In the genomic region with DNA sequence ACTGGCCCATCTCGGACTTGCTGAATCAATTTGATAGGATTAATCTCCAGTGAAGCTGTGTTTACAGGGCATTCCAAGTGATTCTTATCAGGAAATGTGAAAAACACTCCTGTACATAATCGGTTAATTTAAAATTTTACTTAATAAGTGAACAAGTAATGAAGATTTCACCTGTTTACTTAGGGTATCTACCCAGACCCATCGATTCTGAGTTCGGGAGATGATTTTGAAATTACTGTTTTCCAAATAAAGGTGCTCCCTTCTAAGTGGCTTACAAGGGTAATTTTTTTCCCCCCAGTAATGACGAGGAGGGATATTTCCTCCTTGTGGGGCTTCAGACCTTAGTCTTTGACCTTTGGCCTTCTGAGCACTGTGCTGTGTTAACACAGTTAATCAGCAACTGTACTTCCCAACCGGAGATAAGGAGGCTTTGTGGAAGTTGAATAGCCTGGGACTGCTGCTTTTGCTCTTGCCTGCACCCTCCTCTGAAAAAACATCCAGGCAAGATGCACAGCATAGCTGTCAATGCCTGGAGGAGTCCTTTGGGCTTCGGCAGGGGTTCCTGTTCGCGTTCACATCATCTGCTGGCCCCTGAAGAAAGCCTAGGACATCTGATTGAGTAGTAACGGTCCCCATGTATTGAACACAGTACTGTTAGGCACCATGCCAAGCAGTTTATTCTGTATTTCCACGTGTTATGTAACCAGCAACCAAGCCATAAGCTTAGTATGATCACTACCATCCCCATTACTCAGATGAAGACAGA, we compare ENCODE assay signal across 1 cellular context.
A peak's percentile ranks its signal among the peaks of the same experiment; 100 is the strongest.
TF ChIP-seq lines count a peak whose summit lies in the region.

No MANE protein-coding gene starts in this region.

TF ChIP-seq in HepG2, 621 proteins besides CTCF, POLR2A, EP300 and RAD21 (continued from another document and continues in another):
- TF ChIP-seq, protein P1, sequence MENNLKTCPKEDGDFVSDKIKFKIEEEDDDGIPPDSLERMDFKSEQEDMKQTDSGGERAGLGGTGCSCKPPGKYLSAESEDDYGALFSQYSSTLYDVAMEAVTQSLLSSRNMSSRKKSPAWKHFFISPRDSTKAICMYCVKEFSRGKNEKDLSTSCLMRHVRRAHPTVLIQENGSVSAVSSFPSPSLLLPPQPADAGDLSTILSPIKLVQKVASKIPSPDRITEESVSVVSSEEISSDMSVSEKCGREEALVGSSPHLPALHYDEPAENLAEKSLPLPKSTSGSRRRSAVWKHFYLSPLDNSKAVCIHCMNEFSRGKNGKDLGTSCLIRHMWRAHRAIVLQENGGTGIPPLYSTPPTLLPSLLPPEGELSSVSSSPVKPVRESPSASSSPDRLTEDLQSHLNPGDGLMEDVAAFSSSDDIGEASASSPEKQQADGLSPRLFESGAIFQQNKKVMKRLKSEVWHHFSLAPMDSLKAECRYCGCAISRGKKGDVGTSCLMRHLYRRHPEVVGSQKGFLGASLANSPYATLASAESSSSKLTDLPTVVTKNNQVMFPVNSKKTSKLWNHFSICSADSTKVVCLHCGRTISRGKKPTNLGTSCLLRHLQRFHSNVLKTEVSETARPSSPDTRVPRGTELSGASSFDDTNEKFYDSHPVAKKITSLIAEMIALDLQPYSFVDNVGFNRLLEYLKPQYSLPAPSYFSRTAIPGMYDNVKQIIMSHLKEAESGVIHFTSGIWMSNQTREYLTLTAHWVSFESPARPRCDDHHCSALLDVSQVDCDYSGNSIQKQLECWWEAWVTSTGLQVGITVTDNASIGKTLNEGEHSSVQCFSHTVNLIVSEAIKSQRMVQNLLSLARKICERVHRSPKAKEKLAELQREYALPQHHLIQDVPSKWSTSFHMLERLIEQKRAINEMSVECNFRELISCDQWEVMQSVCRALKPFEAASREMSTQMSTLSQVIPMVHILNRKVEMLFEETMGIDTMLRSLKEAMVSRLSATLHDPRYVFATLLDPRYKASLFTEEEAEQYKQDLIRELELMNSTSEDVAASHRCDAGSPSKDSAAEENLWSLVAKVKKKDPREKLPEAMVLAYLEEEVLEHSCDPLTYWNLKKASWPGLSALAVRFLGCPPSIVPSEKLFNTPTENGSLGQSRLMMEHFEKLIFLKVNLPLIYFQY (CRISPR knock-in tag; IDR thresholded peaks at IDR 0.05; ENCODE audit: borderline replicate concordance): no peak
- TF ChIP-seq TAF15 (IDR thresholded peaks at IDR 0.05; ENCODE audit: low read depth, low read length, poor library complexity, severe bottlenecking) (no peak), FOXJ3 (CRISPR knock-in tag; IDR thresholded peaks at IDR 0.05; ENCODE audit: borderline replicate concordance) (peak; percentile 80; the same call in 1 of the 2 replicates), ZSCAN21 (CRISPR knock-in tag; IDR thresholded peaks at IDR 0.05; ENCODE audit: borderline replicate concordance) (peak; percentile 43), ISL2 (CRISPR knock-in tag; IDR thresholded peaks at IDR 0.05) (peak; percentile 78; the same call in 1 of the 2 replicates), KDM5A (IDR thresholded peaks at IDR 0.05; ENCODE audit: borderline replicate concordance, low read length) (peak; percentile 53; the same call in 1 of the 2 replicates), NONO (IDR thresholded peaks at IDR 0.05) (no peak), NONO (CRISPR knock-in tag; conservative IDR thresholded peaks at IDR 0.05) (peak; percentile 64), ZNF747 (CRISPR knock-in tag; IDR thresholded peaks at IDR 0.05; ENCODE audit: borderline replicate concordance) (0 out of 2 replicates have a peak, but pooled peaks have one; percentile 41), POLR2G (IDR thresholded peaks at IDR 0.05; ENCODE audit: low read depth, low read length) (peak; percentile 78), ZNF431 (CRISPR knock-in tag; IDR thresholded peaks at IDR 0.05; ENCODE audit: borderline replicate concordance, low read depth) (no peak), KDM1A (CRISPR knock-in tag; IDR thresholded peaks at IDR 0.05) (no peak), SMARCE1 (IDR thresholded peaks at IDR 0.05; ENCODE audit: borderline replicate concordance) (no peak), REXO4 (CRISPR knock-in tag; IDR thresholded peaks at IDR 0.05; ENCODE audit: borderline replicate concordance) (no peak), KLF15 (CRISPR knock-in tag; IDR thresholded peaks at IDR 0.05; ENCODE audit: borderline replicate concordance) (no peak), ZFP82 (CRISPR knock-in tag; IDR thresholded peaks at IDR 0.05; ENCODE audit: borderline replicate concordance) (no peak), SMC3 (IDR thresholded peaks at IDR 0.05; ENCODE audit: low read length) (no peak), ZNF160 (CRISPR knock-in tag; IDR thresholded peaks at IDR 0.05) (no peak), PHF8 (CRISPR knock-in tag; IDR thresholded peaks at IDR 0.05) (0 out of 2 replicates have a peak, but pooled peaks have one; percentile 15), ZFP62 (CRISPR knock-in tag; IDR thresholded peaks at IDR 0.05) (no peak), CEBPG (CRISPR knock-in tag; IDR thresholded peaks at IDR 0.05) (no peak), RFX5 (IDR thresholded peaks at IDR 0.05; ENCODE audit: low read depth, low read length) (no peak), ZFX (CRISPR knock-in tag; IDR thresholded peaks at IDR 0.05; ENCODE audit: low read depth) (peak; percentile 52), ZNF614 (CRISPR knock-in tag; IDR thresholded peaks at IDR 0.05; ENCODE audit: borderline replicate concordance) (peak; percentile 79; the same call in 1 of the 2 replicates), ZNF839 (CRISPR knock-in tag; IDR thresholded peaks at IDR 0.05; ENCODE audit: borderline replicate concordance) (no peak), ZNF549 (CRISPR knock-in tag; IDR thresholded peaks at IDR 0.05) (no peak)
- TF ChIP-seq, protein P2, sequence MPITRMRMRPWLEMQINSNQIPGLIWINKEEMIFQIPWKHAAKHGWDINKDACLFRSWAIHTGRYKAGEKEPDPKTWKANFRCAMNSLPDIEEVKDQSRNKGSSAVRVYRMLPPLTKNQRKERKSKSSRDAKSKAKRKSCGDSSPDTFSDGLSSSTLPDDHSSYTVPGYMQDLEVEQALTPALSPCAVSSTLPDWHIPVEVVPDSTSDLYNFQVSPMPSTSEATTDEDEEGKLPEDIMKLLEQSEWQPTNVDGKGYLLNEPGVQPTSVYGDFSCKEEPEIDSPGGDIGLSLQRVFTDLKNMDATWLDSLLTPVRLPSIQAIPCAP (CRISPR knock-in tag; IDR thresholded peaks at IDR 0.05; ENCODE audit: low read depth): no peak
- TF ChIP-seq, protein P3, sequence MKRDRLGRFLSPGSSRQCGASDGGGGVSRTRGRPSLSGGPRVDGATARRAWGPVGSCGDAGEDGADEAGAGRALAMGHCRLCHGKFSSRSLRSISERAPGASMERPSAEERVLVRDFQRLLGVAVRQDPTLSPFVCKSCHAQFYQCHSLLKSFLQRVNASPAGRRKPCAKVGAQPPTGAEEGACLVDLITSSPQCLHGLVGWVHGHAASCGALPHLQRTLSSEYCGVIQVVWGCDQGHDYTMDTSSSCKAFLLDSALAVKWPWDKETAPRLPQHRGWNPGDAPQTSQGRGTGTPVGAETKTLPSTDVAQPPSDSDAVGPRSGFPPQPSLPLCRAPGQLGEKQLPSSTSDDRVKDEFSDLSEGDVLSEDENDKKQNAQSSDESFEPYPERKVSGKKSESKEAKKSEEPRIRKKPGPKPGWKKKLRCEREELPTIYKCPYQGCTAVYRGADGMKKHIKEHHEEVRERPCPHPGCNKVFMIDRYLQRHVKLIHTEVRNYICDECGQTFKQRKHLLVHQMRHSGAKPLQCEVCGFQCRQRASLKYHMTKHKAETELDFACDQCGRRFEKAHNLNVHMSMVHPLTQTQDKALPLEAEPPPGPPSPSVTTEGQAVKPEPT (CRISPR knock-in tag; IDR thresholded peaks at IDR 0.05; ENCODE audit: low read depth): no peak
- TF ChIP-seq, protein P4, sequence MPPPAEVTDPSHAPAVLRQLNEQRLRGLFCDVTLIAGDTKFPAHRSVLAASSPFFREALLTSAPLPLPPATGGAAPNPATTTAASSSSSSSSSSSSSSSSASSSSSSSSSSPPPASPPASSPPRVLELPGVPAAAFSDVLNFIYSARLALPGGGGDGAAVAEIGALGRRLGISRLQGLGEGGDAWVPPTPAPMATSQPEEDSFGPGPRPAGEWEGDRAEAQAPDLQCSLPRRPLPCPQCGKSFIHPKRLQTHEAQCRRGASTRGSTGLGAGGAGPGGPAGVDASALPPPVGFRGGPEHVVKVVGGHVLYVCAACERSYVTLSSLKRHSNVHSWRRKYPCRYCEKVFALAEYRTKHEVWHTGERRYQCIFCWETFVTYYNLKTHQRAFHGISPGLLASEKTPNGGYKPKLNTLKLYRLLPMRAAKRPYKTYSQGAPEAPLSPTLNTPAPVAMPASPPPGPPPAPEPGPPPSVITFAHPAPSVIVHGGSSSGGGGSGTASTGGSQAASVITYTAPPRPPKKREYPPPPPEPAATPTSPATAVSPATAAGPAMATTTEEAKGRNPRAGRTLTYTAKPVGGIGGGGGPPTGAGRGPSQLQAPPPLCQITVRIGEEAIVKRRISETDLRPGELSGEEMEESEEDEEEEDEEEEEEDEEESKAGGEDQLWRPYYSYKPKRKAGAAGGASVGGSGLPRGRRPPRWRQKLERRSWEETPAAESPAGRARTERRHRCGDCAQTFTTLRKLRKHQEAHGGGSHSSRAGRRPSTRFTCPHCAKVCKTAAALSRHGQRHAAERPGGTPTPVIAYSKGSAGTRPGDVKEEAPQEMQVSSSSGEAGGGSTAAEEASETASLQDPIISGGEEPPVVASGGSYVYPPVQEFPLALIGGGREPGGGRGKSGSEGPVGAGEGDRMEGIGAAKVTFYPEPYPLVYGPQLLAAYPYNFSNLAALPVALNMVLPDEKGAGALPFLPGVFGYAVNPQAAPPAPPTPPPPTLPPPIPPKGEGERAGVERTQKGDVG (CRISPR knock-in tag; IDR thresholded peaks at IDR 0.05; ENCODE audit: borderline replicate concordance): no peak
- TF ChIP-seq, protein P5, sequence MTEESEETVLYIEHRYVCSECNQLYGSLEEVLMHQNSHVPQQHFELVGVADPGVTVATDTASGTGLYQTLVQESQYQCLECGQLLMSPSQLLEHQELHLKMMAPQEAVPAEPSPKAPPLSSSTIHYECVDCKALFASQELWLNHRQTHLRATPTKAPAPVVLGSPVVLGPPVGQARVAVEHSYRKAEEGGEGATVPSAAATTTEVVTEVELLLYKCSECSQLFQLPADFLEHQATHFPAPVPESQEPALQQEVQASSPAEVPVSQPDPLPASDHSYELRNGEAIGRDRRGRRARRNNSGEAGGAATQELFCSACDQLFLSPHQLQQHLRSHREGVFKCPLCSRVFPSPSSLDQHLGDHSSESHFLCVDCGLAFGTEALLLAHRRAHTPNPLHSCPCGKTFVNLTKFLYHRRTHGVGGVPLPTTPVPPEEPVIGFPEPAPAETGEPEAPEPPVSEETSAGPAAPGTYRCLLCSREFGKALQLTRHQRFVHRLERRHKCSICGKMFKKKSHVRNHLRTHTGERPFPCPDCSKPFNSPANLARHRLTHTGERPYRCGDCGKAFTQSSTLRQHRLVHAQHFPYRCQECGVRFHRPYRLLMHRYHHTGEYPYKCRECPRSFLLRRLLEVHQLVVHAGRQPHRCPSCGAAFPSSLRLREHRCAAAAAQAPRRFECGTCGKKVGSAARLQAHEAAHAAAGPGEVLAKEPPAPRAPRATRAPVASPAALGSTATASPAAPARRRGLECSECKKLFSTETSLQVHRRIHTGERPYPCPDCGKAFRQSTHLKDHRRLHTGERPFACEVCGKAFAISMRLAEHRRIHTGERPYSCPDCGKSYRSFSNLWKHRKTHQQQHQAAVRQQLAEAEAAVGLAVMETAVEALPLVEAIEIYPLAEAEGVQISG (CRISPR knock-in tag; IDR thresholded peaks at IDR 0.05): peak; percentile 45
- TF ChIP-seq, protein P6, sequence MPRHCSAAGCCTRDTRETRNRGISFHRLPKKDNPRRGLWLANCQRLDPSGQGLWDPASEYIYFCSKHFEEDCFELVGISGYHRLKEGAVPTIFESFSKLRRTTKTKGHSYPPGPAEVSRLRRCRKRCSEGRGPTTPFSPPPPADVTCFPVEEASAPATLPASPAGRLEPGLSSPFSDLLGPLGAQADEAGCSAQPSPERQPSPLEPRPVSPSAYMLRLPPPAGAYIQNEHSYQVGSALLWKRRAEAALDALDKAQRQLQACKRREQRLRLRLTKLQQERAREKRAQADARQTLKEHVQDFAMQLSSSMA (CRISPR knock-in tag; IDR thresholded peaks at IDR 0.05): peak; percentile 49; the same call in 1 of the 2 replicates
- TF ChIP-seq, protein P7, sequence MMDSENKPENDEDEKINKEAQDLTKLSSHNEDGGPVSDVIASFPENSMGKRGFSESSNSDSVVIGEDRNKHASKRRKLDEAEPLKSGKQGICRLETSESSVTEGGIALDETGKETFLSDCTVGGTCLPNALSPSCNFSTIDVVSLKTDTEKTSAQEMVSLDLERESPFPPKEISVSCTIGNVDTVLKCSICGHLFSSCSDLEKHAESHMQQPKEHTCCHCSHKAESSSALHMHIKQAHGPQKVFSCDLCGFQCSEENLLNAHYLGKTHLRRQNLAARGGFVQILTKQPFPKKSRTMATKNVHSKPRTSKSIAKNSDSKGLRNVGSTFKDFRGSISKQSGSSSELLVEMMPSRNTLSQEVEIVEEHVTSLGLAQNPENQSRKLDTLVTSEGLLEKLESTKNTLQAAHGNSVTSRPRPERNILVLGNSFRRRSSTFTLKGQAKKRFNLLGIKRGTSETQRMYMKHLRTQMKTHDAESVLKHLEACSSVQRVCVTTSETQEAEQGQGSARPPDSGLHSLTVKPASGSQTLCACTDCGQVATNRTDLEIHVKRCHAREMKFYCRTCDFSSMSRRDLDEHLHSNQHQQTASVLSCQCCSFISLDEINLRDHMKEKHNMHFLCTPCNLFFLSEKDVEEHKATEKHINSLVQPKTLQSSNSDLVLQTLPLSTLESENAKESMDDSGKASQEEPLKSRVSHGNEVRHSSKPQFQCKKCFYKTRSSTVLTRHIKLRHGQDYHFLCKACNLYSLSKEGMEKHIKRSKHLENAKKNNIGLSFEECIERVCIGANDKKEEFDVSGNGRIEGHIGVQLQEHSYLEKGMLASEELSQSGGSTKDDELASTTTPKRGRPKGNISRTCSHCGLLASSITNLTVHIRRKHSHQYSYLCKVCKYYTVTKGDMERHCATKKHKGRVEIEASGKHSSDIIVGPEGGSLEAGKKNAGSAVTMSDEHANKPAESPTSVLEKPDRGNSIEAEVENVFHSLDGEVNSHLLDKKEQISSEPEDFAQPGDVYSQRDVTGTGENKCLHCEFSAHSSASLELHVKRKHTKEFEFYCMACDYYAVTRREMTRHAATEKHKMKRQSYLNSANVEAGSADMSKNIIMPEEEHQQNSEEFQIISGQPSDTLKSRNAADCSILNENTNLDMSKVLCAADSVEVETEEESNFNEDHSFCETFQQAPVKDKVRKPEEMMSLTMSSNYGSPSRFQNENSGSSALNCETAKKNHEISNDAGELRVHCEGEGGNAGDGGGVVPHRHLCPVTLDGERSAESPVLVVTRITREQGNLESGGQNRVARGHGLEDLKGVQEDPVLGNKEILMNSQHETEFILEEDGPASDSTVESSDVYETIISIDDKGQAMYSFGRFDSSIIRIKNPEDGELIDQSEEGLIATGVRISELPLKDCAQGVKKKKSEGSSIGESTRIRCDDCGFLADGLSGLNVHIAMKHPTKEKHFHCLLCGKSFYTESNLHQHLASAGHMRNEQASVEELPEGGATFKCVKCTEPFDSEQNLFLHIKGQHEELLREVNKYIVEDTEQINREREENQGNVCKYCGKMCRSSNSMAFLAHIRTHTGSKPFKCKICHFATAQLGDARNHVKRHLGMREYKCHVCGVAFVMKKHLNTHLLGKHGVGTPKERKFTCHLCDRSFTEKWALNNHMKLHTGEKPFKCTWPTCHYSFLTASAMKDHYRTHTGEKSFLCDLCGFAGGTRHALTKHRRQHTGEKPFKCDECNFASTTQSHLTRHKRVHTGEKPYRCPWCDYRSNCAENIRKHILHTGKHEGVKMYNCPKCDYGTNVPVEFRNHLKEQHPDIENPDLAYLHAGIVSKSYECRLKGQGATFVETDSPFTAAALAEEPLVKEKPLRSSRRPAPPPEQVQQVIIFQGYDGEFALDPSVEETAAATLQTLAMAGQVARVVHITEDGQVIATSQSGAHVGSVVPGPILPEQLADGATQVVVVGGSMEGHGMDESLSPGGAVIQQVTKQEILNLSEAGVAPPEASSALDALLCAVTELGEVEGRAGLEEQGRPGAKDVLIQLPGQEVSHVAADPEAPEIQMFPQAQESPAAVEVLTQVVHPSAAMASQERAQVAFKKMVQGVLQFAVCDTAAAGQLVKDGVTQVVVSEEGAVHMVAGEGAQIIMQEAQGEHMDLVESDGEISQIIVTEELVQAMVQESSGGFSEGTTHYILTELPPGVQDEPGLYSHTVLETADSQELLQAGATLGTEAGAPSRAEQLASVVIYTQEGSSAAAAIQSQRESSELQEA (CRISPR knock-in tag; IDR thresholded peaks at IDR 0.05; ENCODE audit: not compliant biosample characterization): no peak
